In genomic region chr19:49640113-49640898, GRCh38 we compare ENCODE assay signal across 8 cellular contexts. TPM values are rescaled to one million over a fixed set of nuclear protein-coding genes. Genes with fewer than 3 reads are reported as not detected.
DNase-seq lines count a peak whose midpoint lies in the region; ATAC-seq and TF ChIP-seq lines count a peak whose summit lies in the region.

RRAS (minus strand) TSS chr19:49640143; CDS start chr19:49640098, 45 bp downstream.

- no peaks in the 10 kb centered on the region for H3K9me3 Mint-ChIP-seq in activated CD4-positive, alpha-beta T cell treated with anti-CD3 and anti-CD28 coated beads, Interleukin-2, amount 10 ng/mL, durations not matched to agents 24 days and 14 days

- H3K27me3 Mint-ChIP-seq in activated CD4-positive, alpha-beta T cell treated with anti-CD3 and anti-CD28 coated beads, Interleukin-2, amount 10 ng/mL, durations not matched to agents 24 days and 14 days = no peaks in the 10 kb centered on the region

- peak within 1 kb of the TSS; percentile 100 for H3K27ac Mint-ChIP-seq in activated CD4-positive, alpha-beta T cell treated with anti-CD3 and anti-CD28 coated beads, Interleukin-2, amount 10 ng/mL, durations not matched to agents 24 days and 14 days

- H3K36me3 ChIP-seq in BE2C = peaks cover 3% of the 10 kb centered on the region; the same call in 1 of the 2 replicates

- TF ChIP-seq CTCF in BE2C (IDR thresholded peaks at IDR 0.05; ENCODE audit: low read depth, low read length) (no peak), coronary artery (IDR thresholded peaks at IDR 0.05) (no peak)

- H3K9me3 ChIP-seq in BE2C = no peaks in the 10 kb centered on the region

- H3K27me3 ChIP-seq in BE2C = no peaks in the 10 kb centered on the region
- H3K27me3 ChIP-seq in layer of hippocampus (ENCODE audit: control insufficient read depth, insufficient read depth, low read length) = no peaks in the 10 kb centered on the region

- DNase-seq in BE2C (peak; percentile 100), GM19240 (ENCODE audit: insufficient read length, low spot score) (peak; percentile 93), NCI-H526 (lab: John Stamatoyannopoulos, UW) (peak; percentile 97 to 99), coronary artery (ENCODE audit: low spot score) (peak; percentile 100)
- DNase-seq in activated CD4-positive, alpha-beta T cell treated with anti-CD3 and anti-CD28 coated beads, Interleukin-2, amount 10 ng/mL, durations not matched to agents 24 days and 14 days = peak; percentile 100
- peak; percentile 99 to 100 for DNase-seq in stimulated activated CD4-positive, alpha-beta T cell treated with anti-CD3 and anti-CD28 coated beads, Interleukin-1b, Interleukin-23, amount 100 ng/mL, for 4 hours (ENCODE audit: low read depth in 2 of 2)

- H3K27ac ChIP-seq in coronary artery = peak within 1 kb of the TSS; percentile 98 to 99
- H3K27ac ChIP-seq in layer of hippocampus (ENCODE audit: low read depth, low read length) = peak within 1 kb of the TSS; percentile 96

- peak within 1 kb of the TSS; percentile 97 for H3K4me3 Mint-ChIP-seq in activated CD4-positive, alpha-beta T cell treated with anti-CD3 and anti-CD28 coated beads, Interleukin-2, amount 10 ng/mL, durations not matched to agents 24 days and 14 days

- peaks cover 8% of the 10 kb centered on the region for H3K4me1 ChIP-seq in BE2C

- H3K4me1 Mint-ChIP-seq in activated CD4-positive, alpha-beta T cell treated with anti-CD3 and anti-CD28 coated beads, Interleukin-2, amount 10 ng/mL, durations not matched to agents 24 days and 14 days = peaks cover 52% of the 10 kb centered on the region

- intact Hi-C loops in activated CD4-positive, alpha-beta T cell treated with anti-CD3 and anti-CD28 coated beads, Interleukin-2, amount 10 ng/mL, durations not matched to agents 24 days and 14 days (cut with micrococcal nuclease) = loop anchor here (1.0 to 5.0 kb wide), 5 partner anchors 50 to 236 kb away; partner anchors contain the start of genes AKT1S1, ALDH16A1, AP2A1 and PIH1D1

- ATAC-seq in HG03460 (IDR thresholded peaks at IDR 0.05; ENCODE audit: unreplicated experiment) = peak; percentile 57

- H3K4me3 ChIP-seq in BE2C (ENCODE audit: low read depth, low read length) (peak within 1 kb of the TSS; percentile 51), coronary artery (peak within 1 kb of the TSS; percentile 82)

- peaks cover 5% of the 10 kb centered on the region for H3K36me3 Mint-ChIP-seq in activated CD4-positive, alpha-beta T cell treated with anti-CD3 and anti-CD28 coated beads, Interleukin-2, amount 10 ng/mL, durations not matched to agents 24 days and 14 days (ENCODE audit: low read depth)

RNA-seq across cellular contexts. Expression of gene RRAS, which starts in this region (rescaled TPM):
- polyA plus RNA-seq in BE2C (2012; ENCODE audit: insufficient read depth, insufficient read length, low read depth) = 1.3 TPM
- total RNA-seq in activated CD4-positive, alpha-beta T cell treated with anti-CD3 and anti-CD28 coated beads, Interleukin-2, amount 10 ng/mL, durations not matched to agents 24 days and 14 days = 4.1 and 5.0 TPM in 2 replicates

Comparison
In these comparisons a context has a peak if more than half of its experiments do, and no peak if none do; other contexts are left out.
1. Peak in every context shown above with its lines: DNase-seq, ATAC-seq, H3K4me3 ChIP-seq and H3K27ac ChIP-seq.